20 cellular contexts compared by ENCODE assay signal in genomic region chr10:14247650-14248258, GRCh38.
A peak's percentile ranks its signal among the peaks of the same experiment; 100 is the strongest.
DNase-seq lines count a peak whose midpoint lies in the region; ATAC-seq, FAIRE-seq and TF ChIP-seq lines count a peak whose summit lies in the region.
"Had no signal": no experiment of that assay in that cellular context is flagged by ENCODE, and none has a peak within 500 bp of the region (broad histone marks: within the 10 kb centered on the region; RNA-seq: fewer than 3 reads in every experiment).

No MANE protein-coding gene starts in this region.

- TF ChIP-seq POLR2A in ovary (IDR thresholded peaks at IDR 0.05), result no peak

- H3K4me1 ChIP-seq in right atrium auricular region (peaks cover 0 to 8% of the 10 kb centered on the region in 2 donors), ovary (ENCODE audit: insufficient read depth) (peaks cover 1% of the 10 kb centered on the region), upper lobe of right lung (no peaks in the 10 kb centered on the region), HAP-1 (no peaks in the 10 kb centered on the region)

- TF ChIP-seq CTCF in right atrium auricular region (IDR thresholded peaks at IDR 0.05), result no peak
- no peak for TF ChIP-seq CTCF in fibroblast of the aortic adventitia (IDR thresholded peaks at IDR 0.05; ENCODE audit: insufficient read depth, low read length)
- TF ChIP-seq CTCF in ovary (IDR thresholded peaks at IDR 0.05), result no peak
- no peak for TF ChIP-seq CTCF in upper lobe of right lung (IDR thresholded peaks at IDR 0.05)

- intact Hi-C loops in Right ventricle myocardium inferior (cut with DNase I), result no loop called here
- intact Hi-C loops in ovary (cut with DNase I), result no loop called here
- intact Hi-C loops in upper lobe of right lung (cut with DNase I), result no loop called here

- ATAC-seq in Right ventricle myocardium inferior, result peak; percentile 65
- no peak for ATAC-seq in upper lobe of right lung

- H3K36me3 ChIP-seq in right atrium auricular region (no peaks in the 10 kb centered on the region), ovary (no peaks in the 10 kb centered on the region), upper lobe of right lung (no peaks in the 10 kb centered on the region), HAP-1 (replicated peaks) (no peaks in the 10 kb centered on the region)

- no peak for DNase-seq in Right ventricle myocardium inferior (ENCODE audit: missing footprints)
- DNase-seq in right atrium auricular region (ENCODE audit: low spot score), result no peak
- peak; percentile 59 for DNase-seq in NCI-H69 (lab: John Stamatoyannopoulos, UW)
- peak; percentile 17 for DNase-seq in fibroblast of the aortic adventitia (ENCODE audit: low read depth)
- DNase-seq in ovary, result peak in 4 of 5 donors; percentile 32 to 72 (median 54)
- no peak for DNase-seq in HTR-8/SVneo (ENCODE audit: insufficient read length, low spot score)
- DNase-seq in upper lobe of right lung, result no peak
- no peak for DNase-seq in HAP-1 (ENCODE audit: low spot score in 2 of 2)
- DNase-seq: EL, H7, IMR-90, Karpas-422, MM.1S, NCI-H1105, NCI-H1930, NCI-H2171 treated with DMSO at 0.1 percent for 48 hours, NCI-H510A, NCI-H82 had no signal

- WGBS in ovary, 3 donors, result 23% methylated on average over 8 of the region's 8 CpGs

- no peak for TF ChIP-seq EP300 in ovary (IDR thresholded peaks at IDR 0.05)

- H3K27me3 ChIP-seq in right atrium auricular region (no peaks in the 10 kb centered on the region), ovary (no peaks in the 10 kb centered on the region), upper lobe of right lung (no peaks in the 10 kb centered on the region), HAP-1 (ENCODE audit: low read depth) (no peaks in the 10 kb centered on the region)

- no peak for FAIRE-seq in HTR-8/SVneo (lab: Jason Lieb, UNC)
- FAIRE-seq: A204.1 had no signal

- H3K27ac ChIP-seq in right atrium auricular region, result no peak overlapping the region
- no peak overlapping the region for H3K27ac ChIP-seq in ovary
- no peak overlapping the region for H3K27ac ChIP-seq in upper lobe of right lung
- H3K27ac ChIP-seq: C4-2B had no signal

- in situ Hi-C loops in HAP-1 (cut with MboI; ENCODE audit: low sequenced_read_pairs), result no loop called here

- H3K4me3 ChIP-seq in right atrium auricular region (no peak overlapping the region), fibroblast of the aortic adventitia (ENCODE audit: low read depth, low read length) (no peak overlapping the region), ovary (no peak overlapping the region), upper lobe of right lung (no peak overlapping the region), HAP-1 (no peak overlapping the region)

- H3K9me3 ChIP-seq in right atrium auricular region, result peaks cover 0 to 7% of the 10 kb centered on the region in 2 donors
- no peaks in the 10 kb centered on the region for H3K9me3 ChIP-seq in ovary
- no peaks in the 10 kb centered on the region for H3K9me3 ChIP-seq in upper lobe of right lung
- H3K9me3 ChIP-seq in HAP-1, result no peaks in the 10 kb centered on the region

Comparison
In these comparisons a context has a peak if more than half of its experiments do, and no peak if none do; other contexts are left out.
1. DNase-seq: peak in NCI-H69 (single experiment), fibroblast of the aortic adventitia (single experiment) and ovary (4 of 5); none in Right ventricle myocardium inferior (single experiment), right atrium auricular region (single experiment), HTR-8/SVneo (single experiment), upper lobe of right lung (single experiment) and HAP-1 (0 of 2).